21 cellular contexts compared by ENCODE assay signal in genomic region chr9:121671612-121672155, GRCh38. TPM values are rescaled to one million over a fixed set of nuclear protein-coding genes. Genes with fewer than 3 reads are reported as not detected.
A peak's percentile ranks its signal among the peaks of the same experiment; 100 is the strongest.
DNase-seq lines count a peak whose midpoint lies in the region; ATAC-seq and TF ChIP-seq lines count a peak whose summit lies in the region.
"Had no signal": no experiment of that assay in that cellular context is flagged by ENCODE, and none has a peak within 500 bp of the region (broad histone marks: within the 10 kb centered on the region; RNA-seq: fewer than 3 reads in every experiment).

No MANE protein-coding gene starts in this region.

- peaks cover 0 to 3% of the 10 kb centered on the region in 2 donors for H3K36me3 ChIP-seq in gastroesophageal sphincter
- no peaks in the 10 kb centered on the region for H3K36me3 ChIP-seq in psoas muscle (ENCODE audit: insufficient read depth in 1 of 2, low read depth in 1 of 2)
- no peaks in the 10 kb centered on the region for H3K36me3 ChIP-seq in breast epithelium
- H3K36me3 ChIP-seq: right lobe of liver had no signal

- TF ChIP-seq EP300 in gastroesophageal sphincter (IDR thresholded peaks at IDR 0.05): no peak

- H3K27ac ChIP-seq in gastroesophageal sphincter (peak overlapping the region in 1 of 4 donors; percentile 35), psoas muscle (no peak overlapping the region), breast epithelium (peak overlapping the region in 1 of 2 donors; percentile 19)
- H3K27ac ChIP-seq: right lobe of liver, VCaP had no signal

- intact Hi-C loops in psoas muscle (cut with DNase I): no loop called here
- intact Hi-C loops in breast epithelium (cut with DNase I; ENCODE audit: low total_unique reads): no loop called here

- H3K4me3 ChIP-seq in gastroesophageal sphincter (no peak overlapping the region), psoas muscle (no peak overlapping the region), breast epithelium (no peak overlapping the region)
- H3K4me3 ChIP-seq: lung, right lobe of liver had no signal

- peak; percentile 79 for ATAC-seq in gastroesophageal sphincter
- peak in 3 of 4 donors; percentile 63 to 77 (median 73) for ATAC-seq in psoas muscle
- ATAC-seq: HepG2; right lobe of liver; stimulated activated memory B cell treated with anti-CD40 and anti-IgM and Interleukin-4, amounts not matched to agents 10 μg/mL and 1 μg/mL and 100 μg/mL, for 72 hours had no signal

- H3K4me3 Mint-ChIP-seq in brain: no peak overlapping the region
- H3K4me3 Mint-ChIP-seq: CD8-positive, alpha-beta memory T cell; stimulated activated memory B cell treated with anti-CD40 and anti-IgM and Interleukin-4, amounts not matched to agents 10 μg/mL and 1 μg/mL and 100 μg/mL, for 72 hours had no signal

- TF ChIP-seq POLR2A in gastroesophageal sphincter (IDR thresholded peaks at IDR 0.05) (no peak), breast epithelium (IDR thresholded peaks at IDR 0.05) (no peak)

- peak overlapping the region in 3 of 5 experiments; percentile 52 to 95 (median 78) for H3K27ac Mint-ChIP-seq in brain
- H3K27ac Mint-ChIP-seq: CD8-positive, alpha-beta memory T cell; stimulated activated memory B cell treated with anti-CD40 and anti-IgM and Interleukin-4, amounts not matched to agents 10 μg/mL and 1 μg/mL and 100 μg/mL, for 72 hours had no signal

- no peaks in the 10 kb centered on the region for H3K27me3 Mint-ChIP-seq in brain

- H3K9me3 Mint-ChIP-seq in brain: peaks cover 0 to 3% (median 0%) of the 10 kb centered on the region in 5 experiments
- H3K9me3 Mint-ChIP-seq: stimulated activated memory B cell treated with anti-CD40 and anti-IgM and Interleukin-4, amounts not matched to agents 10 μg/mL and 1 μg/mL and 100 μg/mL, for 72 hours had no signal

- WGBS in gastroesophageal sphincter (ENCODE audit: low coverage in 1 of 2), 2 donors: 58 to 64% methylated on average over 5 of the region's 5 CpGs
- 47 to 56% (median 52%) methylated on average over 5 of the region's 5 CpGs for WGBS in psoas muscle, 3 donors

- TF ChIP-seq CTCF in brain (conservative IDR thresholded peaks at IDR 0.05) (no peak), gastroesophageal sphincter (IDR thresholded peaks at IDR 0.05) (no peak), psoas muscle (IDR thresholded peaks at IDR 0.05) (no peak), breast epithelium (IDR thresholded peaks at IDR 0.05) (no peak)

- H3K4me1 ChIP-seq in gastroesophageal sphincter (peaks cover 0 to 61% (median 16%) of the 10 kb centered on the region in 3 donors), psoas muscle (peaks cover 56% of the 10 kb centered on the region), breast epithelium (no peaks in the 10 kb centered on the region)

- no peaks in the 10 kb centered on the region for H3K27me3 ChIP-seq in gastroesophageal sphincter
- H3K27me3 ChIP-seq in psoas muscle (ENCODE audit: insufficient read depth in 3 of 3, low read length in 2 of 3): no peaks in the 10 kb centered on the region
- no peaks in the 10 kb centered on the region for H3K27me3 ChIP-seq in breast epithelium
- H3K27me3 ChIP-seq: right lobe of liver had no signal

- H3K9me3 ChIP-seq in gastroesophageal sphincter (no peaks in the 10 kb centered on the region), psoas muscle (no peaks in the 10 kb centered on the region), breast epithelium (no peaks in the 10 kb centered on the region)
- H3K9me3 ChIP-seq: right lobe of liver had no signal

- H3K4me1 Mint-ChIP-seq in brain: peaks cover 55% of the 10 kb centered on the region
- H3K4me1 Mint-ChIP-seq: CD8-positive, alpha-beta memory T cell; stimulated activated memory B cell treated with anti-CD40 and anti-IgM and Interleukin-4, amounts not matched to agents 10 μg/mL and 1 μg/mL and 100 μg/mL, for 72 hours had no signal

- DNase-seq in EH (ENCODE audit: low read depth) (peak; percentile 55), psoas muscle (no peak), SW 1271 (lab: John Stamatoyannopoulos, UW) (no peak), breast epithelium (ENCODE audit: low spot score in 2 of 2) (no peak), NCI-H1417 treated with DMSO at 0.1 percent for 48 hours (lab: John Stamatoyannopoulos, UW) (no peak), HK-2 (ENCODE audit: unreplicated experiment) (no peak)
- DNase-seq: activated CD4-positive, alpha-beta T cell treated with anti-CD3 and anti-CD28 coated beads, Interleukin-2, amount 50 U/mL, for 4 hours; activated CD8-positive, alpha-beta memory T cell treated with anti-CD3 and anti-CD28 coated beads, Interleukin-2, amount 50 U/mL, for 48 hours; activated effector memory CD4-positive, alpha-beta T cell treated with anti-CD3 and anti-CD28 coated beads, Interleukin-2, amount 50 U/mL, for 16 hours; CD8-positive, alpha-beta memory T cell; central memory CD4-positive, alpha-beta T cell; DMS79; NCI-H510A treated with DMSO at 0.1 percent for 48 hours; right lobe of liver had no signal

- H3K36me3 Mint-ChIP-seq in brain: peaks cover 31% of the 10 kb centered on the region
- H3K36me3 Mint-ChIP-seq: CD8-positive, alpha-beta memory T cell; stimulated activated memory B cell treated with anti-CD40 and anti-IgM and Interleukin-4, amounts not matched to agents 10 μg/mL and 1 μg/mL and 100 μg/mL, for 72 hours had no signal

RNA-seq across cellular contexts. Expression of gene DAB2IP, which starts 20.2 kb away (rescaled TPM):
- polyA plus RNA-seq in brain (ENCODE audit: insufficient read depth, low read depth, low replicate concordance): 33.1 TPM
- 10 to 100 TPM; 42.0 to 93.4 (median 47.9) TPM for total RNA-seq in gastroesophageal sphincter
- total RNA-seq in psoas muscle: 10 to 100 TPM; 33.4 to 66.2 (median 50.7) TPM
- polyA plus RNA-seq in psoas muscle: 10 to 100 TPM; 14.1 to 18.7 (median 14.4) TPM
- 10 to 100 TPM; 16.0 to 56.0 (median 55.8) TPM for total RNA-seq in breast epithelium
- total RNA-seq: T-helper 2 cell treated with Interferon-gamma antibody and Interleukin-4, amounts not matched to agents 100 ng/mL and 5 ng/mL, for 36 hours had no signal
